Comparison of ENCODE assay signal across 1 cellular context in the genomic region with DNA sequence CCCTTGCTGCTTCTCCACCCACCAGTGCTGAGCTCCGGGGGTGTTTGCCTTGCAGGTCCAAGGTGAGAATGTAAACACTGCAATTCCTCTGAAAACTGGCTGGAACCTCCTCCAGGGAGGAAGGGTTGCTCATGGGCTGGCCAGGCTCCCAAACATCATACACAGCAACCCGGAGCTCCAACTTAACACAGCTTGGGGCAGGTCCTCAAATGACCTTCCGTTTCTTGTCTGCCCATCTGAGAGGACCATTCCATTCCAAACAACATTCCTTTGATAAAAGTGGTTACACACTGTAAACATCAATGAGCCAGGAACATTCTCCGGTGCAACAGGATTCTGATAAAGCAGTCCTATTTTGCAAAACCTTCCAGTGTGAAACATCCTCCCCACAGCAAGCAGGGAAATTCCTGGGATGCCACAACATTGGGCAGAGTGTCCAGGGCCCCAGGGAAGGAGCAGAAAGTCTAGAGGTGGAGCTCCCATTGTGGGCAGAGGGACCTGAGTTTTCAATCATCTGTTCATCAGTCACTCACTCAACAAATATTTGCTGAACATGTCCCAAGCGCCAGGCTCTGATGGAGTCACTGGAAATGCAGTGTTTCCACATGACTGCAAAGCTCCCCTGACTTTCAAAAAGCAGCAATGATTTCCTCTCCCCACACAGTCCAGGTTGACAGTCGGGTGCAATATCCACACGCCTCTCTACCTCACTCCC.
A peak's percentile ranks its signal among the peaks of the same experiment; 100 is the strongest.
TF ChIP-seq lines count a peak whose summit lies in the region.

No MANE protein-coding gene starts in this region.

TF ChIP-seq in HepG2, 621 proteins besides CTCF, POLR2A, EP300 and RAD21 (continued from another document and continues in another):
- TF ChIP-seq XRCC5 (optimal IDR thresholded peaks at IDR 0.05; ENCODE audit: low read length) (peak; percentile 34), ZMYM4 (CRISPR knock-in tag; IDR thresholded peaks at IDR 0.05) (peak; percentile 59; the same call in 1 of the 2 replicates), AHDC1 (CRISPR knock-in tag; IDR thresholded peaks at IDR 0.05; ENCODE audit: borderline replicate concordance) (peak; percentile 86), ESRRA (CRISPR knock-in tag; IDR thresholded peaks at IDR 0.05; ENCODE audit: low read depth) (no peak), ELF4 (CRISPR knock-in tag; IDR thresholded peaks at IDR 0.05; ENCODE audit: borderline replicate concordance) (no peak), ZNF629 (CRISPR knock-in tag; conservative IDR thresholded peaks at IDR 0.05) (no peak; the same call in 1 of the 2 replicates), PITX1 (CRISPR knock-in tag; IDR thresholded peaks at IDR 0.05) (peak; percentile 68; the same call in 1 of the 2 replicates), SSRP1 (CRISPR knock-in tag; IDR thresholded peaks at IDR 0.05) (no peak), EEA1 (CRISPR knock-in tag; IDR thresholded peaks at IDR 0.05; ENCODE audit: borderline replicate concordance) (no peak), ZBTB34 (CRISPR knock-in tag; IDR thresholded peaks at IDR 0.05) (peak; percentile 26; the same call in 1 of the 2 replicates), IKZF5 (CRISPR knock-in tag; IDR thresholded peaks at IDR 0.05) (peak; percentile 50; the same call in 1 of the 2 replicates), RNF2 (conservative IDR thresholded peaks at IDR 0.05; ENCODE audit: low read depth) (no peak), YEATS4 (CRISPR knock-in tag; IDR thresholded peaks at IDR 0.05; ENCODE audit: borderline replicate concordance) (no peak), GTF2F1 (IDR thresholded peaks at IDR 0.05; ENCODE audit: low read length) (no peak), TRIM24 (CRISPR knock-in tag; IDR thresholded peaks at IDR 0.05) (0 out of 2 replicates have a peak, but pooled peaks have one; percentile 10), GATAD1 (CRISPR knock-in tag; IDR thresholded peaks at IDR 0.05) (no peak), E2F5 (CRISPR knock-in tag; conservative IDR thresholded peaks at IDR 0.05) (no peak), MZF1 (CRISPR knock-in tag; IDR thresholded peaks at IDR 0.05; ENCODE audit: borderline replicate concordance) (no peak), RARG (CRISPR knock-in tag; IDR thresholded peaks at IDR 0.05; ENCODE audit: low read depth) (no peak), SIN3A (IDR thresholded peaks at IDR 0.05; ENCODE audit: borderline replicate concordance, low read depth, low read length) (no peak), CREBL2 (CRISPR knock-in tag; IDR thresholded peaks at IDR 0.05; ENCODE audit: borderline replicate concordance) (no peak), ZFP36L1 (CRISPR knock-in tag; IDR thresholded peaks at IDR 0.05) (no peak), DMAP1 (CRISPR knock-in tag; IDR thresholded peaks at IDR 0.05) (peak; percentile 54; the same call in 1 of the 2 replicates), KMT2B (CRISPR knock-in tag; IDR thresholded peaks at IDR 0.05) (0 out of 2 replicates have a peak, but pooled peaks have one; percentile 16), SRF (IDR thresholded peaks at IDR 0.05; ENCODE audit: low read depth, low read length) (no peak), ZNF780A (CRISPR knock-in tag; IDR thresholded peaks at IDR 0.05) (no peak; the same call in 1 of the 2 replicates), KAT2B (IDR thresholded peaks at IDR 0.05; ENCODE audit: borderline replicate concordance, low read depth, low read length) (no peak), HDAC2 (CRISPR knock-in tag; IDR thresholded peaks at IDR 0.05) (peak; percentile 94), ZFP41 (CRISPR knock-in tag; IDR thresholded peaks at IDR 0.05; ENCODE audit: borderline replicate concordance) (no peak), NCOR1 (IDR thresholded peaks at IDR 0.05; ENCODE audit: borderline replicate concordance, low read length) (0 out of 2 replicates have a peak, but pooled peaks have one; percentile 58), ELK4 (CRISPR knock-in tag; IDR thresholded peaks at IDR 0.05; ENCODE audit: borderline replicate concordance) (no peak), CBX1 (IDR thresholded peaks at IDR 0.05; ENCODE audit: low read depth) (peak; percentile 72), CEBPG (CRISPR knock-in tag; IDR thresholded peaks at IDR 0.05) (peak; percentile 52), ZBTB46 (CRISPR knock-in tag; IDR thresholded peaks at IDR 0.05; ENCODE audit: borderline replicate concordance) (no peak), EHMT2 (IDR thresholded peaks at IDR 0.05; ENCODE audit: borderline replicate concordance, low read depth, low read length) (no peak; the same call in 1 of the 2 replicates), SMYD3 (CRISPR knock-in tag; IDR thresholded peaks at IDR 0.05) (no peak), NAIF1 (CRISPR knock-in tag; IDR thresholded peaks at IDR 0.05; ENCODE audit: borderline replicate concordance) (peak; percentile 39; the same call in 1 of the 2 replicates), JDP2 (CRISPR knock-in tag; IDR thresholded peaks at IDR 0.05; ENCODE audit: borderline replicate concordance) (no peak; the same call in 1 of the 2 replicates)
- TF ChIP-seq, protein P1, sequence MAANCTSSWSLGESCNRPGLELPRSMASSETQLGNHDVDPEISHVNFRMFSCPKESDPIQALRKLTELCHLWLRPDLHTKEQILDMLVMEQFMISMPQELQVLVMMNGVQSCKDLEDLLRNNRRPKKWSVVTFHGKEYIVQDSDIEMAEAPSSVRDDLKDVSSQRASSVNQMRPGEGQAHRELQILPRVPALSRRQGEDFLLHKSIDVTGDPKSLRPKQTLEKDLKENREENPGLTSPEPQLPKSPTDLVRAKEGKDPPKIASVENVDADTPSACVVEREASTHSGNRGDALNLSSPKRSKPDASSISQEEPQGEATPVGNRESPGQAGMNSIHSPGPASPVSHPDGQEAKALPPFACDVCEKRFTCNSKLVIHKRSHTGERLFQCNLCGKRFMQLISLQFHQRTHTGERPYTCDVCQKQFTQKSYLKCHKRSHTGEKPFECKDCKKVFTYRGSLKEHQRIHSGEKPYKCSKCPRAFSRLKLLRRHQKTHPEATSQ (CRISPR knock-in tag; IDR thresholded peaks at IDR 0.05; ENCODE audit: borderline replicate concordance), result no peak; the same call in 1 of the 2 replicates
- TF ChIP-seq, protein P2, sequence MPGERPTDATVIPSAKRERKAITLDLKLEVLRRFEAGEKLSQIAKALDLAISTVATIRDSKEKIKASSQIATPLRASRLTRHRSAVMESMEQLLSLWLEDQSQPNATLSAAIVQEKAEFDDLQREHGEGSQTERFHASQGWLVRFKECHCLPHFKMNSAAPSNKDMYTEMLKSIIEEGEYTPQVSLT (CRISPR knock-in tag; IDR thresholded peaks at IDR 0.05; ENCODE audit: borderline replicate concordance, low read depth), result no peak
- TF ChIP-seq, protein P3, sequence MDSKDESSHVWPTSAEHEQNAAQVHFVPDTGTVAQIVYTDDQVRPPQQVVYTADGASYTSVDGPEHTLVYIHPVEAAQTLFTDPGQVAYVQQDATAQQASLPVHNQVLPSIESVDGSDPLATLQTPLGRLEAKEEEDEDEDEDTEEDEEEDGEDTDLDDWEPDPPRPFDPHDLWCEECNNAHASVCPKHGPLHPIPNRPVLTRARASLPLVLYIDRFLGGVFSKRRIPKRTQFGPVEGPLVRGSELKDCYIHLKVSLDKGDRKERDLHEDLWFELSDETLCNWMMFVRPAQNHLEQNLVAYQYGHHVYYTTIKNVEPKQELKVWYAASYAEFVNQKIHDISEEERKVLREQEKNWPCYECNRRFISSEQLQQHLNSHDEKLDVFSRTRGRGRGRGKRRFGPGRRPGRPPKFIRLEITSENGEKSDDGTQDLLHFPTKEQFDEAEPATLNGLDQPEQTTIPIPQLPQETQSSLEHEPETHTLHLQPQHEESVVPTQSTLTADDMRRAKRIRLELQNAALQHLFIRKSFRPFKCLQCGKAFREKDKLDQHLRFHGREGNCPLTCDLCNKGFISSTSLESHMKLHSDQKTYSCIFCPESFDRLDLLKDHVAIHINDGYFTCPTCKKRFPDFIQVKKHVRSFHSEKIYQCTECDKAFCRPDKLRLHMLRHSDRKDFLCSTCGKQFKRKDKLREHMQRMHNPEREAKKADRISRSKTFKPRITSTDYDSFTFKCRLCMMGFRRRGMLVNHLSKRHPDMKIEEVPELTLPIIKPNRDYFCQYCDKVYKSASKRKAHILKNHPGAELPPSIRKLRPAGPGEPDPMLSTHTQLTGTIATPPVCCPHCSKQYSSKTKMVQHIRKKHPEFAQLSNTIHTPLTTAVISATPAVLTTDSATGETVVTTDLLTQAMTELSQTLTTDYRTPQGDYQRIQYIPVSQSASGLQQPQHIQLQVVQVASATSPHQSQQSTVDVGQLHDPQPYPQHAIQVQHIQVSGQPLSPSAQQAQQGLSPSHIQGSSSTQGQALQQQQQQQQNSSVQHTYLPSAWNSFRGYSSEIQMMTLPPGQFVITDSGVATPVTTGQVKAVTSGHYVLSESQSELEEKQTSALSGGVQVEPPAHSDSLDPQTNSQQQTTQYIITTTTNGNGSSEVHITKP (CRISPR knock-in tag; IDR thresholded peaks at IDR 0.05; ENCODE audit: low read depth), result peak; percentile 89
